Comparison of ENCODE assay signal across 8 cellular contexts in genomic region chr2:112055110-112055832, GRCh38. TPM values are rescaled to one million over a fixed set of nuclear protein-coding genes. Genes with fewer than 3 reads are reported as not detected.
A peak's percentile ranks its signal among the peaks of the same experiment; 100 is the strongest.
DNase-seq lines count a peak whose midpoint lies in the region; ATAC-seq and TF ChIP-seq lines count a peak whose summit lies in the region.

Gene TMEM87B, plus strand, starts transcription at chr2:112055269. Its CDS starts 323 bp downstream, at chr2:112055592.

- H3K27ac Mint-ChIP-seq in activated naive CD8-positive, alpha-beta T cell, result peak within 1 kb of the TSS; percentile 94
- peak within 1 kb of the TSS; percentile 98 for H3K27ac Mint-ChIP-seq in osteocyte (ENCODE audit: unreplicated experiment)

- intact Hi-C loops in tibial artery (cut with DNase I; ENCODE audit: low total_unique reads), result no loop called here

- no peaks in the 10 kb centered on the region for H3K27me3 ChIP-seq in tibial artery

- TF ChIP-seq CTCF in GM10248 (IDR thresholded peaks at IDR 0.05; ENCODE audit: control extremely low read depth, extremely low read depth, low read depth, missing control alignments) (no peak), osteocyte (IDR thresholded peaks at IDR 0.05) (no peak), tibial artery (IDR thresholded peaks at IDR 0.05) (no peak)

- H3K4me3 Mint-ChIP-seq in activated naive CD8-positive, alpha-beta T cell, result peak within 1 kb of the TSS; percentile 95
- peak within 1 kb of the TSS; percentile 97 for H3K4me3 Mint-ChIP-seq in osteocyte (ENCODE audit: unreplicated experiment)

- H3K9ac ChIP-seq in SK-N-MC (ENCODE audit: insufficient read length), result peak within 1 kb of the TSS; percentile 73

- H3K4me1 ChIP-seq in tibial artery, result peaks cover 0 to 28% (median 22%) of the 10 kb centered on the region in 4 donors

- H3K9me3 Mint-ChIP-seq in activated naive CD8-positive, alpha-beta T cell (ENCODE audit: low read depth), result no peaks in the 10 kb centered on the region
- H3K9me3 Mint-ChIP-seq in osteocyte (ENCODE audit: unreplicated experiment), result no peaks in the 10 kb centered on the region

- ATAC-seq in HG02571 (IDR thresholded peaks at IDR 0.05; ENCODE audit: unreplicated experiment), result peak; percentile 52

- H3K9me3 ChIP-seq in SK-N-MC (ENCODE audit: low read depth, low read length) (no peaks in the 10 kb centered on the region), tibial artery (no peaks in the 10 kb centered on the region)

- peak within 1 kb of the TSS; percentile 56; the same call in 1 of the 2 replicates for H3K27ac ChIP-seq in SK-N-MC
- peak within 1 kb of the TSS; percentile 93 to 94 for H3K27ac ChIP-seq in tibial artery

- H3K36me3 Mint-ChIP-seq in activated naive CD8-positive, alpha-beta T cell, result peaks cover 3% of the 10 kb centered on the region
- H3K36me3 Mint-ChIP-seq in osteocyte (ENCODE audit: unreplicated experiment), result peaks cover 7% of the 10 kb centered on the region

- H3K36me3 ChIP-seq in SK-N-MC (ENCODE audit: insufficient read depth, low read length) (no peaks in the 10 kb centered on the region), tibial artery (peaks cover 0 to under 1% (median 0%) of the 10 kb centered on the region in 3 donors)

- POLR2A ChIA-PET in GM10248 (lab: Yijun Ruan, JAX), result interaction anchor here (0.6 kb wide), 2 partner anchors 119 to 200 kb away, joined by 3 read pairs; partner anchors contain the start of gene ZC3H8

- H3K27me3 Mint-ChIP-seq in activated naive CD8-positive, alpha-beta T cell, result no peaks in the 10 kb centered on the region
- no peaks in the 10 kb centered on the region for H3K27me3 Mint-ChIP-seq in osteocyte (ENCODE audit: unreplicated experiment)

- DNase-seq in GM10248 (ENCODE audit: extremely low spot score), result peak; percentile 95
- DNase-seq in NCI-H1048 (lab: John Stamatoyannopoulos, UW), result peak; percentile 93
- DNase-seq in SK-N-MC (ENCODE audit: low read depth, low spot score), result peak; percentile 66
- DNase-seq in glomerular visceral epithelial cell (ENCODE audit: extremely low spot score), result peak; percentile 100
- peak; percentile 100 for DNase-seq in osteocyte (ENCODE audit: extremely low spot score, unreplicated experiment)
- peak; percentile 97 to 98 for DNase-seq in tibial artery

- H3K4me3 ChIP-seq in SK-N-MC (peak within 1 kb of the TSS; percentile 96), tibial artery (peak within 1 kb of the TSS; percentile 70 to 91)

- CTCF ChIA-PET in GM10248 (lab: Yijun Ruan, JAX), result interaction anchor here (1.3 to 1.8 kb wide), 2 partner anchors 8 to 18 kb away, joined by 4 read pairs; no protein-coding TSS in a partner anchor

- H3K4me1 Mint-ChIP-seq in activated naive CD8-positive, alpha-beta T cell (ENCODE audit: low read depth), result peaks cover 38% of the 10 kb centered on the region
- peaks cover 33% of the 10 kb centered on the region for H3K4me1 Mint-ChIP-seq in osteocyte (ENCODE audit: unreplicated experiment)

RNA-seq across cellular contexts. Expression of gene TMEM87B, which starts in this region (rescaled TPM):
- 10.4 and 11.5 TPM in 2 replicates for total RNA-seq in osteocyte

Comparison
In these comparisons a context has a peak if more than half of its experiments do, and no peak if none do; other contexts are left out.
1. Peak in every context shown above with its lines: DNase-seq, ATAC-seq, H3K4me3 ChIP-seq and H3K27ac ChIP-seq.